ENCODE assay signal across 8 cellular contexts in genomic region chr5:160312139-160312959, GRCh38. TPM values are rescaled to one million over a fixed set of nuclear protein-coding genes. Genes with fewer than 3 reads are reported as not detected.
DNase-seq lines count a peak whose midpoint lies in the region; ATAC-seq and TF ChIP-seq lines count a peak whose summit lies in the region.

CCNJL (minus strand) TSS chr5:160312564; CDS start chr5:160311923, 641 bp downstream.

- no peaks in the 10 kb centered on the region for H3K36me3 Mint-ChIP-seq in activated CD4-positive, alpha-beta T cell treated with anti-CD3 and anti-CD28 coated beads, Interleukin-2, amount 10 ng/mL, durations not matched to agents 24 days and 14 days (ENCODE audit: low read depth)
- no peaks in the 10 kb centered on the region for H3K36me3 Mint-ChIP-seq in brain

- H3K27ac Mint-ChIP-seq in activated CD4-positive, alpha-beta T cell treated with anti-CD3 and anti-CD28 coated beads, Interleukin-2, amount 10 ng/mL, durations not matched to agents 24 days and 14 days: no peak within 1 kb of the TSS
- peak within 1 kb of the TSS; percentile 46 to 93 (median 92) for H3K27ac Mint-ChIP-seq in brain

- peaks cover 65% of the 10 kb centered on the region for H3K27me3 Mint-ChIP-seq in activated CD4-positive, alpha-beta T cell treated with anti-CD3 and anti-CD28 coated beads, Interleukin-2, amount 10 ng/mL, durations not matched to agents 24 days and 14 days
- H3K27me3 Mint-ChIP-seq in brain: peaks cover 28% of the 10 kb centered on the region

- intact Hi-C loops in activated CD4-positive, alpha-beta T cell treated with anti-CD3 and anti-CD28 coated beads, Interleukin-2, amount 10 ng/mL, durations not matched to agents 24 days and 14 days (cut with micrococcal nuclease): no loop called here

- H3K9me3 Mint-ChIP-seq in activated CD4-positive, alpha-beta T cell treated with anti-CD3 and anti-CD28 coated beads, Interleukin-2, amount 10 ng/mL, durations not matched to agents 24 days and 14 days: no peaks in the 10 kb centered on the region
- H3K9me3 Mint-ChIP-seq in brain: peaks cover 0 to 4% (median 0%) of the 10 kb centered on the region in 5 experiments

- peak; percentile 51 for ATAC-seq in HG03066 (IDR thresholded peaks at IDR 0.05; ENCODE audit: low read depth, unreplicated experiment)
- no peak for ATAC-seq in GM21515 (IDR thresholded peaks at IDR 0.05; ENCODE audit: unreplicated experiment)

- DNase-seq in activated CD4-positive, alpha-beta T cell treated with anti-CD3 and anti-CD28 coated beads, Interleukin-2, amount 10 ng/mL, durations not matched to agents 24 days and 14 days: no peak
- no peak for DNase-seq in activated CD4-positive, alpha-beta T cell treated with anti-CD3 and anti-CD28 coated beads for 1 hour
- DNase-seq in NCI-H510A (lab: John Stamatoyannopoulos, UW) (peak; percentile 24), retinal pigment epithelial cell (ENCODE audit: low read depth) (no peak)

- peak within 1 kb of the TSS; percentile 81 for H3K4me3 ChIP-seq in iPS-11a (ENCODE audit: low read depth, low read length)
- peak within 1 kb of the TSS; percentile 84 for H3K4me3 ChIP-seq in retinal pigment epithelial cell (ENCODE audit: low read length)

- peaks cover 7% of the 10 kb centered on the region for H3K4me1 Mint-ChIP-seq in activated CD4-positive, alpha-beta T cell treated with anti-CD3 and anti-CD28 coated beads, Interleukin-2, amount 10 ng/mL, durations not matched to agents 24 days and 14 days
- H3K4me1 Mint-ChIP-seq in brain: peaks cover 21% of the 10 kb centered on the region

- TF ChIP-seq CTCF in brain (conservative IDR thresholded peaks at IDR 0.05): no peak
- TF ChIP-seq CTCF in retinal pigment epithelial cell (conservative IDR thresholded peaks at IDR 0.05; ENCODE audit: low read depth, low read length): no peak

- peak within 1 kb of the TSS; percentile 76 for H3K4me3 Mint-ChIP-seq in activated CD4-positive, alpha-beta T cell treated with anti-CD3 and anti-CD28 coated beads, Interleukin-2, amount 10 ng/mL, durations not matched to agents 24 days and 14 days
- H3K4me3 Mint-ChIP-seq in brain: peak within 1 kb of the TSS; percentile 95 to 99 (median 97)

RNA-seq across cellular contexts. Expression of gene CCNJL, which starts in this region (rescaled TPM):
- total RNA-seq in activated CD4-positive, alpha-beta T cell treated with anti-CD3 and anti-CD28 coated beads, Interleukin-2, amount 10 ng/mL, durations not matched to agents 24 days and 14 days: not detected in 2 replicates
- polyA plus RNA-seq in brain (ENCODE audit: insufficient read depth, low read depth, low replicate concordance): 8.4 TPM
